18 cellular contexts compared by ENCODE assay signal in genomic region chr2:42172566-42172965, GRCh38. TPM values are rescaled to one million over a fixed set of nuclear protein-coding genes. Genes with fewer than 3 reads are reported as not detected.
A peak's percentile ranks its signal among the peaks of the same experiment; 100 is the strongest.
DNase-seq lines count a peak whose midpoint lies in the region; ATAC-seq and TF ChIP-seq lines count a peak whose summit lies in the region.
"Had no signal": no experiment of that assay in that cellular context is flagged by ENCODE, and none has a peak within 500 bp of the region (broad histone marks: within the 10 kb centered on the region; RNA-seq: fewer than 3 reads in every experiment).

No MANE protein-coding gene starts in this region.

- no TSS peak for BruUV-seq in A673 (replicated peaks; lab: Mats Ljungman, UMichigan)

- H3K36me3 ChIP-seq in A673 (ENCODE audit: insufficient read depth, low read length, poor library complexity, severe bottlenecking), result no peaks in the 10 kb centered on the region
- H3K36me3 ChIP-seq in GM06990 (ENCODE audit: control insufficient read depth, insufficient read depth, low read length), result no peaks in the 10 kb centered on the region
- H3K36me3 ChIP-seq in SU-DHL-6 (ENCODE audit: low read length), result peaks cover 9% of the 10 kb centered on the region; the same call in 1 of the 2 replicates
- H3K36me3 ChIP-seq in hepatocyte (replicated peaks; ENCODE audit: insufficient read depth, low read depth), result no peaks in the 10 kb centered on the region
- H3K36me3 ChIP-seq: ascending aorta, Peyer's patch, right atrium auricular region, WERI-Rb-1 had no signal

- peak overlapping the region; percentile 69 for H3K4me3 ChIP-seq in A673 (ENCODE audit: low read depth, low read length, poor library complexity, severe bottlenecking)
- H3K4me3 ChIP-seq in GM06990 (replicated peaks; ENCODE audit: low read depth, low read length), result peak overlapping the region; percentile 96
- H3K4me3 ChIP-seq in SU-DHL-6 (ENCODE audit: insufficient read depth, low read length, poor library complexity, severe bottlenecking), result no peak overlapping the region
- H3K4me3 ChIP-seq in hepatocyte, result no peak overlapping the region
- H3K4me3 ChIP-seq in foreskin fibroblast (ENCODE audit: low read depth in 1 of 2, low read length in 2 of 2), result peak overlapping the region in 1 of 2 donors; percentile 82
- H3K4me3 ChIP-seq: right atrium auricular region had no signal

- H2AFZ ChIP-seq in SU-DHL-6 (ENCODE audit: low read depth, low read length, severe bottlenecking) (no peak overlapping the region), hepatocyte (no peak overlapping the region)

- H3K27me3 ChIP-seq in A673 (replicated peaks; ENCODE audit: insufficient read depth, low read depth, low read length, poor library complexity), result no peaks in the 10 kb centered on the region
- H3K27me3 ChIP-seq in GM06990 (replicated peaks; ENCODE audit: control insufficient read depth, insufficient read depth, low read length), result no peaks in the 10 kb centered on the region
- H3K27me3 ChIP-seq in SU-DHL-6 (ENCODE audit: low read length), result no peaks in the 10 kb centered on the region
- H3K27me3 ChIP-seq in hepatocyte, result no peaks in the 10 kb centered on the region
- H3K27me3 ChIP-seq: ascending aorta, Peyer's patch, right atrium auricular region had no signal

- H3K9me3 ChIP-seq in A673 (ENCODE audit: low read depth, low read length, poor library complexity, severe bottlenecking) (no peaks in the 10 kb centered on the region), SU-DHL-6 (ENCODE audit: insufficient read depth, low read length) (no peaks in the 10 kb centered on the region), hepatocyte (ENCODE audit: low read depth) (no peaks in the 10 kb centered on the region)
- H3K9me3 ChIP-seq: ascending aorta, Peyer's patch, right atrium auricular region had no signal

- peak overlapping the region; percentile 81 for H3K27ac ChIP-seq in A673 (ENCODE audit: low read depth, low read length, poor library complexity, severe bottlenecking)
- no peak overlapping the region for H3K27ac ChIP-seq in SU-DHL-6 (ENCODE audit: low read depth, low read length)
- peak overlapping the region; percentile 94 for H3K27ac ChIP-seq in hepatocyte
- H3K27ac ChIP-seq: epithelial cell of prostate, right atrium auricular region, WERI-Rb-1 had no signal

- POLR2A ChIA-PET in A673 (lab: Charles Lee; ENCODE audit: low non-redundant PET), result interaction anchor here (0.6 kb wide), 1 partner anchor 58 kb away, joined by 3 read pairs; no protein-coding TSS in a partner anchor

- ATAC-seq in GM18867 (IDR thresholded peaks at IDR 0.05; ENCODE audit: unreplicated experiment), result no peak

- peak overlapping the region; percentile 86 for H3K4me2 ChIP-seq in SU-DHL-6 (ENCODE audit: low read depth, low read length, poor library complexity, severe bottlenecking)
- H3K4me2 ChIP-seq in hepatocyte, result peak overlapping the region; percentile 83

- H3K9me2 ChIP-seq in SU-DHL-6 (replicated peaks; ENCODE audit: insufficient read depth, low read length) (no peaks in the 10 kb centered on the region), hepatocyte (replicated peaks; ENCODE audit: insufficient read depth) (no peaks in the 10 kb centered on the region)

- H3K79me2 ChIP-seq in SU-DHL-6 (ENCODE audit: insufficient read depth, low read length) (peaks cover 66% of the 10 kb centered on the region), hepatocyte (peaks cover 82% of the 10 kb centered on the region)

- no peaks in the 10 kb centered on the region; the same call in 1 of the 2 replicates for H3F3A ChIP-seq in SU-DHL-6 (ENCODE audit: insufficient read depth)

- no peak overlapping the region for H3K9ac ChIP-seq in SU-DHL-6 (ENCODE audit: low read length)

- intact Hi-C loops in A673 (cut with micrococcal nuclease; ENCODE audit: unreplicated experiment), result no loop called here

- CTCF ChIA-PET in A673 (lab: Charles Lee), result no interaction called here

- H4K20me1 ChIP-seq in SU-DHL-6 (ENCODE audit: low read depth, low read length) (peaks cover 17% of the 10 kb centered on the region), hepatocyte (ENCODE audit: insufficient read depth, poor library complexity, severe bottlenecking) (peaks cover 15% of the 10 kb centered on the region)

- WGBS in hepatocyte (ENCODE audit: low lambda C conversion rate, missing lambda C conversion rate), result 38% methylated on average over 1 of the region's 1 CpG

- H3K4me1 ChIP-seq in A673 (ENCODE audit: insufficient read depth, low read length, poor library complexity, severe bottlenecking) (peaks cover 24% of the 10 kb centered on the region), hepatocyte (ENCODE audit: insufficient read depth) (peaks cover 18% of the 10 kb centered on the region)

- no peak for TF ChIP-seq CTCF in A673 (conservative IDR thresholded peaks at IDR 0.05; ENCODE audit: low read depth, low read length)
- TF ChIP-seq CTCF in GM06990 (IDR thresholded peaks at IDR 0.05; ENCODE audit: insufficient read depth, low read length, poor library complexity, severe bottlenecking), result no peak
- no peak for TF ChIP-seq CTCF in SU-DHL-6 (IDR thresholded peaks at IDR 0.05; ENCODE audit: insufficient read depth, low read length, poor library complexity, severe bottlenecking)
- TF ChIP-seq CTCF in hepatocyte (IDR thresholded peaks at IDR 0.05; ENCODE audit: poor library complexity), result no peak
- no peak for TF ChIP-seq CTCF in foreskin fibroblast (IDR thresholded peaks at IDR 0.05; ENCODE audit: low read depth, low read length)

- no peak for DNase-seq in A673 (ENCODE audit: low spot score)
- DNase-seq in GM06990 (ENCODE audit: extremely low read depth, insufficient read length), result no peak
- no peak for DNase-seq in hepatocyte (ENCODE audit: low spot score)
- DNase-seq in NCI-H2171 treated with DMSO at 0.1 percent for 48 hours (lab: John Stamatoyannopoulos, UW), result no peak
- no peak for DNase-seq in activated T-cell treated with anti-CD3 and anti-CD28 coated beads, Interleukin-2, amount 50 U/mL, for 1 hour
- no peak for DNase-seq in foreskin fibroblast
- DNase-seq: activated gamma-delta T cell, islet precursor cell, NCI-H1048, NCI-H2107, NCI-H69, Peyer's patch, WERI-Rb-1 had no signal

RNA-seq across cellular contexts. Expression of gene EML4, which starts 3.4 kb away (rescaled TPM):
- total RNA-seq in A673 (2021) (93.7 and 103 TPM in 2 replicates), hepatocyte (86.8 and 86.9 TPM in 2 replicates)
- 49.9 and 55.2 TPM in 2 replicates for polyA plus RNA-seq in hepatocyte

Comparison
In these comparisons a context has a peak if more than half of its experiments do, and no peak if none do; other contexts are left out.
1. H3K4me3 ChIP-seq: peak in A673 (single experiment) and GM06990 (single experiment); none in SU-DHL-6 (single experiment) and hepatocyte (single experiment).